Comparison of ENCODE assay signal across 8 cellular contexts in the genomic region with DNA sequence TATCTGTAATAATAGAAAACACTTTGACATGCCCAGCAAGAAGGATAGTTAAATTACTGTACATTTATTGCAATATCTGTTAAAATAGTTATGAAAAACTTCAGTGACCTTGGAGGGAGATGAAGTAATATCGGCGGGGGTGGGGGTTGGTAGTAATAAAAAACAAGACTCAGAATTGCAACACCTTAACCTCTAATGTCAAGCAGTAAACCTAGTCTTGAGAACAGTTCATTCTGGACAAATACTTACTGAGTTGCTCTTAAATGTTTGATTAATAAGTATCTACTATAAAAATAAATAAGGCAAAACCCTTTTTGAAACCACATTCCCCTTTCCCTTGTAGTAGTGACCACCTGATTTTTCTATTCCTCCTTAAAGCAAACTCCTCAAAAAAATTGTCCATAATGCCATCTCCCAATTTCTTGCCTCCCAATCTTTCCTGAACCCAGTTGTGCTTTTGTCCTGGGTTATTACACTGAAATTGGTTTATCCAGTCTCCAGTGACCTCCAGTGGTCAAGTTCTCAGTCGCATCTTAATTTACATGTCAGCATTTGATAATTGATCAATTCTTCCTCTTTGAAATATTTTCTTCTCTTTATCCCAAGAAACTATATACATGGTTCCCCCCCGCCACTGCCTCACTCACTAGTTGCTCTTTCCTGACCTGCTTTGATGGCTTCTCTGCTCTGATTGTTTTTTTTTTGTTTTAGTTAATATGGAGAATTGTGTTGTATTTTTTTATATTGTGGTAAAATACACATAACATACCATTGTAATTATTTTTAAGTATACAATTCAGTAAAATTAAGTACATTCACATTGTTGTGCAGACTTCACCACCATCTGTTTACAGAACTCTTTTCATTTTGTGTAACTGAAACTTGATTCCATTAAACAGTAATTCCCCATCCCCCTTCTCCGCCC. TPM values are rescaled to one million over a fixed set of nuclear protein-coding genes. Genes with fewer than 3 reads are reported as not detected.
DNase-seq lines count a peak whose midpoint lies in the region; ATAC-seq and TF ChIP-seq lines count a peak whose summit lies in the region.

No MANE protein-coding gene starts in this region.

- H3K4me1 Mint-ChIP-seq in effector memory CD8-positive, alpha-beta T cell (ENCODE audit: low read depth in 2 of 2), result peaks cover 26 to 38% of the 10 kb centered on the region in 2 donors
- H3K4me1 Mint-ChIP-seq in mesothelial cell of epicardium, result peaks cover 5% of the 10 kb centered on the region

- H3K27me3 Mint-ChIP-seq in effector memory CD8-positive, alpha-beta T cell, result no peaks in the 10 kb centered on the region
- no peaks in the 10 kb centered on the region for H3K27me3 Mint-ChIP-seq in mesothelial cell of epicardium (ENCODE audit: low read depth)

- H3K27me3 ChIP-seq in HAP-1 (ENCODE audit: low read depth) (no peaks in the 10 kb centered on the region), Panc1 (ENCODE audit: control insufficient read depth, insufficient read depth, low read length) (no peaks in the 10 kb centered on the region)

- no peaks in the 10 kb centered on the region for H3K9me3 ChIP-seq in HAP-1
- no peaks in the 10 kb centered on the region for H3K9me3 ChIP-seq in Panc1 (ENCODE audit: control insufficient read depth, insufficient read depth, low read depth, low read length)

- no peak overlapping the region for H3K4me3 ChIP-seq in HAP-1
- H3K4me3 ChIP-seq in Panc1 (ENCODE audit: low read depth in 2 of 2, low read length in 2 of 2), result no peak overlapping the region

- TF ChIP-seq CTCF in Panc1 (IDR thresholded peaks at IDR 0.05), result peak; percentile 57; the same call in 1 of the 2 replicates
- TF ChIP-seq CTCF in mesothelial cell of epicardium (IDR thresholded peaks at IDR 0.05; ENCODE audit: unreplicated experiment), result peak; percentile 35

- no peaks in the 10 kb centered on the region for H3K36me3 ChIP-seq in HAP-1 (replicated peaks)
- H3K36me3 ChIP-seq in Panc1 (ENCODE audit: control insufficient read depth, insufficient read depth, low read length), result no peaks in the 10 kb centered on the region

- no peak overlapping the region for H3K27ac ChIP-seq in Panc1 (ENCODE audit: low read length)

- H3K4me3 Mint-ChIP-seq in effector memory CD8-positive, alpha-beta T cell, result peak overlapping the region in 1 of 2 donors; percentile 43
- H3K4me3 Mint-ChIP-seq in mesothelial cell of epicardium, result no peak overlapping the region

- intact Hi-C loops in Panc1 (cut with micrococcal nuclease; ENCODE audit: unreplicated experiment), result loop anchor here (1.0 kb wide), 1 partner anchor 148 kb away; no protein-coding TSS in a partner anchor

- peaks cover 3% of the 10 kb centered on the region for H3K36me3 Mint-ChIP-seq in effector memory CD8-positive, alpha-beta T cell (ENCODE audit: insufficient read depth)
- no peaks in the 10 kb centered on the region for H3K36me3 Mint-ChIP-seq in mesothelial cell of epicardium

- CTCF ChIA-PET in Panc1 (lab: Charles Lee), result interaction anchor here (0.7 kb wide), 1 partner anchor 148 kb away, joined by 10 read pairs; no protein-coding TSS in a partner anchor

- H3K27ac Mint-ChIP-seq in effector memory CD8-positive, alpha-beta T cell, result peak overlapping the region in 1 of 2 donors; percentile 9
- no peak overlapping the region for H3K27ac Mint-ChIP-seq in mesothelial cell of epicardium

- peak; percentile 54 for DNase-seq in Caki2 (ENCODE audit: low read depth)
- DNase-seq in HAP-1 (ENCODE audit: low spot score in 2 of 2), result peak; percentile 48 to 54
- peak; percentile 35 for DNase-seq in Panc1 (ENCODE audit: low read depth, low spot score)
- DNase-seq in effector memory CD8-positive, alpha-beta T cell, result peak; percentile 7 to 46 (median 15)
- no peak for DNase-seq in mesothelial cell of epicardium (ENCODE audit: low spot score in 2 of 2, unreplicated experiment in 2 of 2)
- DNase-seq in COLO668 (lab: John Stamatoyannopoulos, UW; ENCODE audit: unreplicated experiment), result no peak

- POLR2A ChIA-PET in Panc1 (lab: Charles Lee), result no interaction called here

- in situ Hi-C loops in Caki2 (cut with HindIII; ENCODE audit: low pct_unique_long_range_greater_than_20kb, low sequenced_read_pairs), result no loop called here
- in situ Hi-C loops in HAP-1 (cut with MboI; ENCODE audit: low sequenced_read_pairs), result no loop called here
- in situ Hi-C loops in Panc1 (cut with HindIII; ENCODE audit: low pct_unique_long_range_greater_than_20kb, low sequenced_read_pairs), result no loop called here

- BruUV-seq in Panc1 (replicated peaks; lab: Mats Ljungman, UMichigan), result no TSS peak

- H3K9me3 Mint-ChIP-seq in effector memory CD8-positive, alpha-beta T cell, result no peaks in the 10 kb centered on the region
- no peaks in the 10 kb centered on the region for H3K9me3 Mint-ChIP-seq in mesothelial cell of epicardium

- H3K4me1 ChIP-seq in HAP-1, result peaks cover 14% of the 10 kb centered on the region
- no peaks in the 10 kb centered on the region for H3K4me1 ChIP-seq in Panc1 (ENCODE audit: control insufficient read depth, insufficient read depth, low read length)

- no peak; the same call in 1 of the 2 replicates for ATAC-seq in Panc1
- no peak for ATAC-seq in effector memory CD8-positive, alpha-beta T cell (replicated peaks)
- ATAC-seq in GM19328 (IDR thresholded peaks at IDR 0.05; ENCODE audit: unreplicated experiment), result no peak
- ATAC-seq in HG02970 (IDR thresholded peaks at IDR 0.05; ENCODE audit: low FRiP score, unreplicated experiment), result no peak

RNA-seq across cellular contexts. Expression of a gene that starts 36.8 kb away (rescaled TPM):
- total RNA-seq in Caki2 (2014; rRNA removed; shearing (Covaris generic); ENCODE audit: low replicate concordance), result 12.1 and 15.3 TPM in 2 replicates
- total RNA-seq in Panc1 (2021; ENCODE audit: unreplicated experiment) (37.1 TPM), mesothelial cell of epicardium (28.3 to 29.2 TPM (median 28.5 TPM) in 3 replicates)
- polyA plus RNA-seq in Panc1 (2012; ENCODE audit: insufficient read length), result 35.8 TPM

Comparison
In these comparisons a context has a peak if more than half of its experiments do, and no peak if none do; other contexts are left out.
1. DNase-seq: peak in Caki2 (single experiment), HAP-1 (2 of 2), Panc1 (single experiment) and effector memory CD8-positive, alpha-beta T cell (3 of 3); none in mesothelial cell of epicardium (0 of 2) and COLO668 (single experiment).